ENCODE assay signal across 16 cellular contexts in genomic region chr2:176585791-176586190, GRCh38.
DNase-seq lines count a peak whose midpoint lies in the region; ATAC-seq, FAIRE-seq and TF ChIP-seq lines count a peak whose summit lies in the region.
"Had no signal": no experiment of that assay in that cellular context is flagged by ENCODE, and none has a peak within 500 bp of the region (broad histone marks: within the 10 kb centered on the region; RNA-seq: fewer than 3 reads in every experiment).

No MANE protein-coding gene starts in this region.

- H4K8ac ChIP-seq in H1 (ENCODE audit: extremely low read depth, insufficient read depth, low read length) (no peak overlapping the region), trophoblast cell (ENCODE audit: low read depth, low read length) (no peak overlapping the region)

- no peaks in the 10 kb centered on the region for H4K20me1 ChIP-seq in H1 (replicated peaks in 1 of 2; ENCODE audit: control insufficient read depth in 1 of 2, insufficient read depth in 2 of 2, low read length in 2 of 2)
- H4K20me1 ChIP-seq: BLaER1 treated with 17β-estradiol and CSF1 and Interleukin-3, amounts not matched to agents 10 nM and 100 nM had no signal

- no peaks in the 10 kb centered on the region for H3K79me1 ChIP-seq in H1 (ENCODE audit: low read depth, low read length)
- H3K79me1 ChIP-seq in trophoblast cell (ENCODE audit: low read length) = no peaks in the 10 kb centered on the region

- H3K23me2 ChIP-seq in H1 (ENCODE audit: low read depth, low read length) = no peaks in the 10 kb centered on the region

- H3K4me3 ChIP-seq in A673 (ENCODE audit: low read depth, low read length, poor library complexity, severe bottlenecking) = no peak overlapping the region
- no peak overlapping the region for H3K4me3 ChIP-seq in SJCRH30
- H3K4me3 ChIP-seq in H1 (ENCODE audit: extremely low read depth in 1 of 4, insufficient read depth in 2 of 4, low read depth in 3 of 4, low read length in 4 of 4) = no peak overlapping the region
- no peak overlapping the region for H3K4me3 ChIP-seq in trophoblast cell (ENCODE audit: low read depth, low read length)
- no peak overlapping the region for H3K4me3 ChIP-seq in effector memory CD4-positive, alpha-beta T cell (ENCODE audit: insufficient read depth, low read depth, low read length, poor library complexity, severe bottlenecking)
- H3K4me3 ChIP-seq: BLaER1 treated with 17β-estradiol and CSF1 and Interleukin-3, amounts not matched to agents 10 nM and 100 nM; GM23338 had no signal

- TF ChIP-seq EP300 in H1 (IDR thresholded peaks at IDR 0.05; ENCODE audit: borderline replicate concordance in 1 of 2, low read depth in 2 of 2, low read length in 2 of 2) = no peak

- H3K18ac ChIP-seq in H1 (ENCODE audit: extremely low read depth, low read length) (no peak overlapping the region), trophoblast cell (ENCODE audit: low read length) (no peak overlapping the region)

- CTCF ChIA-PET in A673 (lab: Charles Lee) (no interaction called here), H1 (lab: Charles Lee; ENCODE audit: partially characterized antibody) (interaction anchor here (0.7 to 2.5 kb wide), 3 partner anchors 66 to 446 kb away, joined by 3 to 6 read pairs (median 4); no protein-coding TSS in a partner anchor)

- no peak for ATAC-seq in esophagus mucosa
- ATAC-seq: GM23338 had no signal

- H3K79me2 ChIP-seq in H1 (ENCODE audit: control insufficient read depth in 1 of 2, insufficient read depth in 2 of 2, low read length in 2 of 2) (no peaks in the 10 kb centered on the region), trophoblast cell (ENCODE audit: control insufficient read depth, insufficient read depth, low read length, poor library complexity) (no peaks in the 10 kb centered on the region)

- peak; percentile 14 for DNase-seq in A673 (ENCODE audit: low spot score)
- peak; percentile 33 to 62 for DNase-seq in SJCRH30
- DNase-seq in H1 (ENCODE audit: low read depth in 1 of 2, low spot score in 2 of 2) = no peak
- peak; percentile 23 to 61 for DNase-seq in trophoblast cell
- no peak for DNase-seq in effector memory CD4-positive, alpha-beta T cell
- DNase-seq in T1000 (lab: John Stamatoyannopoulos, UW) = no peak
- no peak for DNase-seq in GM12891 (ENCODE audit: insufficient read length, low spot score)
- DNase-seq: Calu3; CD4-positive, CD25-positive, alpha-beta regulatory T cell; DMS 273 treated with DMSO at 0.1 percent for 48 hours; H9 had no signal

- no peak overlapping the region for H2BK15ac ChIP-seq in H1 (ENCODE audit: low read length)

- H4K91ac ChIP-seq in H1 (replicated peaks; ENCODE audit: insufficient read length, low read length) = no peak overlapping the region
- no peak overlapping the region for H4K91ac ChIP-seq in trophoblast cell (ENCODE audit: low read depth, low read length)

- no peak overlapping the region for H3K23ac ChIP-seq in H1 (ENCODE audit: insufficient read length)
- H3K23ac ChIP-seq in trophoblast cell (ENCODE audit: low read length) = no peak overlapping the region

- no peak for TF ChIP-seq RAD21 in H1 (IDR thresholded peaks at IDR 0.05 in 1 of 2, conservative IDR thresholded peaks at IDR 0.05 in 1 of 2; ENCODE audit: low read depth in 2 of 2, low read length in 2 of 2)

- 82% methylated on average over 2 of the region's 2 CpGs; no CpG with 5 or more reads in 1 of the 2 experiments for WGBS in H1 (ENCODE audit: extremely low coverage in 1 of 2, insufficient coverage in 1 of 2, insufficient read length in 1 of 2, insufficient replicate concordance in 2 of 2, low coverage in 1 of 2, low lambda C conversion rate in 2 of 2, missing lambda C conversion rate in 1 of 2), 2 experiments
- no CpG with 5 or more reads among the region's 2 CpGs for WGBS in trophoblast cell (ENCODE audit: extremely low coverage, insufficient coverage, insufficient read length)

- H3K14ac ChIP-seq in H1 (ENCODE audit: insufficient read length) (no peak overlapping the region), trophoblast cell (ENCODE audit: low read length) (no peak overlapping the region)

- no peak overlapping the region for H3K56ac ChIP-seq in H1 (replicated peaks; ENCODE audit: insufficient read length, low read depth, low read length)

- intact Hi-C loops in A673 (cut with micrococcal nuclease; ENCODE audit: unreplicated experiment) = no loop called here

- H3K4me1 ChIP-seq in A673 (ENCODE audit: insufficient read depth, low read length, poor library complexity, severe bottlenecking) (peaks cover 24% of the 10 kb centered on the region), SJCRH30 (peaks cover 64% of the 10 kb centered on the region), H1 (replicated peaks in 1 of 4; ENCODE audit: control insufficient read depth in 3 of 4, insufficient read depth in 4 of 4, low read length in 3 of 4) (no peaks in the 10 kb centered on the region), trophoblast cell (ENCODE audit: control insufficient read depth in 1 of 2, insufficient read depth in 2 of 2, low read length in 2 of 2) (peaks cover 0 to 3% of the 10 kb centered on the region in 2 experiments)
- no peaks in the 10 kb centered on the region for H3K4me1 ChIP-seq in effector memory CD4-positive, alpha-beta T cell (ENCODE audit: control insufficient read depth, insufficient read depth, low read length, poor library complexity, severe bottlenecking)

- H4K12ac ChIP-seq in trophoblast cell (ENCODE audit: low read depth, low read length) = no peak overlapping the region

- H2BK120ac ChIP-seq in H1 (replicated peaks; ENCODE audit: low read depth, low read length) (no peak overlapping the region), trophoblast cell (ENCODE audit: insufficient read depth, low read length, poor library complexity) (no peak overlapping the region)

- TF ChIP-seq CTCF in A673 (conservative IDR thresholded peaks at IDR 0.05; ENCODE audit: low read depth, low read length) (no peak), H1 (IDR thresholded peaks at IDR 0.05; ENCODE audit: control extremely low read depth in 1 of 3, insufficient read depth in 1 of 3, low read depth in 1 of 3, low read length in 3 of 3) (no peak)

- H3K4me2 ChIP-seq in H1 (ENCODE audit: insufficient read depth in 1 of 2, low read depth in 2 of 2, low read length in 2 of 2) (no peak overlapping the region), trophoblast cell (ENCODE audit: low read length) (no peak overlapping the region)
- H3K4me2 ChIP-seq: BLaER1 treated with 17β-estradiol and CSF1 and Interleukin-3, amounts not matched to agents 10 nM and 100 nM; GM23338 had no signal

- H2BK5ac ChIP-seq in H1 (ENCODE audit: low read depth, low read length) (no peak overlapping the region), trophoblast cell (ENCODE audit: low read depth, low read length, poor library complexity) (no peak overlapping the region)

- H2AFZ ChIP-seq in H1 (ENCODE audit: low read length) = 0 out of 2 replicates have a peak overlapping the region, but pooled peaks have one; percentile 24
- no peak overlapping the region for H2AFZ ChIP-seq in trophoblast cell (ENCODE audit: insufficient read depth, low read length, poor library complexity)
- H2AFZ ChIP-seq: GM23338 had no signal

- H3K9ac ChIP-seq in H1 (replicated peaks in 1 of 4; ENCODE audit: extremely low read depth in 1 of 4, low read depth in 3 of 4, low read length in 3 of 4) = no peak overlapping the region
- no peak overlapping the region for H3K9ac ChIP-seq in trophoblast cell (ENCODE audit: low read length)
- H3K9ac ChIP-seq: BLaER1 treated with 17β-estradiol and CSF1 and Interleukin-3, amounts not matched to agents 10 nM and 100 nM had no signal

- H3K4ac ChIP-seq in H1 (replicated peaks; ENCODE audit: insufficient read length, low read depth, low read length) = no peak overlapping the region
- H3K4ac ChIP-seq in trophoblast cell (ENCODE audit: low read depth, low read length) = no peak overlapping the region

- TF ChIP-seq POLR2A in H1 (IDR thresholded peaks at IDR 0.05; ENCODE audit: control extremely low read depth in 1 of 2, low read depth in 2 of 2, low read length in 2 of 2) = no peak
- no peak for TF ChIP-seq POLR2A in GM12891 (IDR thresholded peaks at IDR 0.05; ENCODE audit: low read depth, low read length)

- FAIRE-seq in H1 (lab: Jason Lieb, UNC) (no peak), GM12891 (lab: Jason Lieb, UNC) (no peak)
- FAIRE-seq: GM18507 had no signal

- no peak overlapping the region for H4K5ac ChIP-seq in H1 (ENCODE audit: insufficient read length, low read depth, low read length)

- H3K9me3 ChIP-seq in A673 (ENCODE audit: low read depth, low read length, poor library complexity, severe bottlenecking) = no peaks in the 10 kb centered on the region
- no peaks in the 10 kb centered on the region for H3K9me3 ChIP-seq in SJCRH30 (replicated peaks)
- H3K9me3 ChIP-seq in H1 (ENCODE audit: insufficient read depth in 2 of 2, low read depth in 1 of 2, low read length in 1 of 2) = no peaks in the 10 kb centered on the region
- H3K9me3 ChIP-seq in trophoblast cell (ENCODE audit: insufficient read depth, low read depth, low read length) = no peaks in the 10 kb centered on the region
- H3K9me3 ChIP-seq in effector memory CD4-positive, alpha-beta T cell (ENCODE audit: control insufficient read depth, low read length) = no peaks in the 10 kb centered on the region
- H3K9me3 ChIP-seq: BLaER1 treated with 17β-estradiol and CSF1 and Interleukin-3, amounts not matched to agents 10 nM and 100 nM had no signal

- POLR2A ChIA-PET in A673 (lab: Charles Lee; ENCODE audit: low non-redundant PET) = no interaction called here
- POLR2A ChIA-PET in H1 (lab: Charles Lee; ENCODE audit: partially characterized antibody) = no interaction called here

- H2BK20ac ChIP-seq in H1 (ENCODE audit: low read length) = no peak overlapping the region

- no TSS peak for BruUV-seq in A673 (replicated peaks; lab: Mats Ljungman, UMichigan)

- no peak overlapping the region for H3K27ac ChIP-seq in A673 (ENCODE audit: low read depth, low read length, poor library complexity, severe bottlenecking)
- H3K27ac ChIP-seq in SJCRH30 = peak overlapping the region; percentile 26; the same call in 1 of the 2 replicates
- H3K27ac ChIP-seq in H1 (ENCODE audit: low read depth, low read length) = no peak overlapping the region
- no peak overlapping the region for H3K27ac ChIP-seq in trophoblast cell (ENCODE audit: low read depth, low read length)
- H3K27ac ChIP-seq in effector memory CD4-positive, alpha-beta T cell (ENCODE audit: insufficient read depth, low read length, poor library complexity, severe bottlenecking) = no peak overlapping the region
- H3K27ac ChIP-seq: 22Rv1; BLaER1 treated with 17β-estradiol and CSF1 and Interleukin-3, amounts not matched to agents 10 nM and 100 nM had no signal

- H3K27me3 ChIP-seq in A673 (replicated peaks; ENCODE audit: insufficient read depth, low read depth, low read length, poor library complexity) (no peaks in the 10 kb centered on the region), SJCRH30 (no peaks in the 10 kb centered on the region), H1 (replicated peaks in 1 of 4; ENCODE audit: control insufficient read depth in 3 of 4, extremely low read depth in 1 of 4, insufficient read depth in 3 of 4, low read length in 3 of 4) (no peaks in the 10 kb centered on the region), trophoblast cell (ENCODE audit: insufficient read depth, low read length) (no peaks in the 10 kb centered on the region)
- H3K27me3 ChIP-seq in effector memory CD4-positive, alpha-beta T cell (replicated peaks; ENCODE audit: control insufficient read depth, insufficient read depth, low read length, poor library complexity, severe bottlenecking) = no peaks in the 10 kb centered on the region
- H3K27me3 ChIP-seq: BLaER1 treated with 17β-estradiol and CSF1 and Interleukin-3, amounts not matched to agents 10 nM and 100 nM had no signal

- H3K36me3 ChIP-seq in A673 (ENCODE audit: insufficient read depth, low read length, poor library complexity, severe bottlenecking) (no peaks in the 10 kb centered on the region), SJCRH30 (no peaks in the 10 kb centered on the region), H1 (ENCODE audit: control insufficient read depth in 2 of 4, insufficient read depth in 4 of 4, low read length in 3 of 4) (no peaks in the 10 kb centered on the region), trophoblast cell (ENCODE audit: control insufficient read depth in 1 of 2, insufficient read depth in 2 of 2, low read length in 2 of 2) (no peaks in the 10 kb centered on the region)
- H3K36me3 ChIP-seq in effector memory CD4-positive, alpha-beta T cell (ENCODE audit: control insufficient read depth, insufficient read depth, low read length) = no peaks in the 10 kb centered on the region
- H3K36me3 ChIP-seq: BLaER1 treated with 17β-estradiol and CSF1 and Interleukin-3, amounts not matched to agents 10 nM and 100 nM had no signal

- no peak overlapping the region for H2AK5ac ChIP-seq in H1 (ENCODE audit: low read depth, low read length)
- no peak overlapping the region for H2AK5ac ChIP-seq in trophoblast cell (ENCODE audit: low read length)

- H2BK12ac ChIP-seq in H1 (ENCODE audit: low read depth, low read length) = no peak overlapping the region
- no peak overlapping the region for H2BK12ac ChIP-seq in trophoblast cell (ENCODE audit: low read length)

Comparison
In these comparisons a context has a peak if more than half of its experiments do, and no peak if none do; other contexts are left out.
1. DNase-seq: peak in A673 (single experiment), SJCRH30 (2 of 2) and trophoblast cell (2 of 2); none in H1 (0 of 2), effector memory CD4-positive, alpha-beta T cell (0 of 3), T1000 (single experiment) and GM12891 (single experiment).